9 cellular contexts compared by ENCODE assay signal in genomic region chr20:45771182-45771759, GRCh38. TPM values are rescaled to one million over a fixed set of nuclear protein-coding genes. Genes with fewer than 3 reads are reported as not detected.
A peak's percentile ranks its signal among the peaks of the same experiment; 100 is the strongest.
DNase-seq lines count a peak whose midpoint lies in the region; ATAC-seq lines count a peak whose summit lies in the region.
"Had no signal": no experiment of that assay in that cellular context is flagged by ENCODE, and none has a peak within 500 bp of the region (broad histone marks: within the 10 kb centered on the region; RNA-seq: fewer than 3 reads in every experiment).

No MANE protein-coding gene starts in this region.

- no peak for ATAC-seq in GM21390 (IDR thresholded peaks at IDR 0.05; ENCODE audit: unreplicated experiment)

- H3K4me3 ChIP-seq in NT2/D1 (ENCODE audit: insufficient read length, low read depth) (no peak overlapping the region), mucosa of stomach (ENCODE audit: low read length) (no peak overlapping the region)

- H3K9ac ChIP-seq in NT2/D1 (ENCODE audit: insufficient read length, low read depth) (peak overlapping the region; percentile 24), mucosa of stomach (ENCODE audit: low read length) (peak overlapping the region; percentile 43)

- DNase-seq in COLO829 (ENCODE audit: low spot score) = peak; percentile 88
- peak; percentile 78 for DNase-seq in HT1080 (ENCODE audit: low read depth)
- peak; percentile 93 for DNase-seq in NT2/D1 (ENCODE audit: low read depth, low spot score)
- peak; percentile 42 to 69 (median 64) for DNase-seq in activated CD8-positive, alpha-beta memory T cell treated with anti-CD3 and anti-CD28 coated beads for 48 hours (ENCODE audit: low read depth in 2 of 3, low spot score in 2 of 3)
- peak; percentile 70 for DNase-seq in epidermal melanocyte (ENCODE audit: insufficient read length, low spot score)
- DNase-seq in stimulated activated CD8-positive, alpha-beta memory T cell treated with anti-CD3 and anti-CD28 coated beads, Interleukin-2, amount 100 ng/mL, for 48 hours (ENCODE audit: low read depth in 2 of 2) = peak; percentile 49 to 62

- no peaks in the 10 kb centered on the region for H3K27me3 ChIP-seq in NT2/D1 (ENCODE audit: insufficient read depth, insufficient read length)
- no peaks in the 10 kb centered on the region for H3K27me3 ChIP-seq in mucosa of stomach (ENCODE audit: control insufficient read depth, insufficient read depth, low read length)

- H3K4me1 ChIP-seq in NT2/D1 (ENCODE audit: insufficient read depth, insufficient read length) (peaks cover 5% of the 10 kb centered on the region), mucosa of stomach (ENCODE audit: control insufficient read depth, insufficient read depth, low read length) (peaks cover 28% of the 10 kb centered on the region)

- H3K36me3 ChIP-seq in NT2/D1 (ENCODE audit: insufficient read depth, insufficient read length, low read length) (no peaks in the 10 kb centered on the region), mucosa of stomach (ENCODE audit: control insufficient read depth, insufficient read depth, low read length) (no peaks in the 10 kb centered on the region)

- H3K9me3 ChIP-seq in NT2/D1 (ENCODE audit: insufficient read depth, low read length) (0 out of 2 replicates have a peak, but pooled peaks cover 7% of the 10 kb centered on the region), mucosa of stomach (ENCODE audit: control insufficient read depth, low read length) (no peaks in the 10 kb centered on the region)

RNA-seq across cellular contexts. Expression of gene WFDC3, which starts 20.4 kb away (rescaled TPM):
- total RNA-seq in HT1080 (2014; rRNA removed; shearing (Covaris generic)) = 0.31 and 3.1 TPM in 2 replicates
- 0.90 and 1.5 TPM in 2 replicates for polyA plus RNA-seq in HT1080 (2015; cell fraction: cytosol; rRNA removed)
- 1.3 TPM in 1 of 2 replicates, not detected in the other for polyA plus RNA-seq in HT1080 (2015; cell fraction: nucleus; rRNA removed)

RNA-seq across cellular contexts. Expression of gene DNTTIP1, which starts 20.5 kb away (rescaled TPM):
- total RNA-seq in HT1080 (2014; rRNA removed; shearing (Covaris generic)) = 63.7 and 101 TPM in 2 replicates
- polyA plus RNA-seq in HT1080 (2015; cell fraction: cytosol; rRNA removed) = 99.4 and 108 TPM in 2 replicates
- 73.9 and 79.6 TPM in 2 replicates for polyA plus RNA-seq in HT1080 (2015; cell fraction: nucleus; rRNA removed)

RNA-seq across cellular contexts. Expression of gene UBE2C, which starts 41.2 kb away (rescaled TPM):
- total RNA-seq in HT1080 (2014; rRNA removed; shearing (Covaris generic)) = 287 and 392 TPM in 2 replicates
- polyA plus RNA-seq in HT1080 (2015; cell fraction: cytosol; rRNA removed) = 247 and 291 TPM in 2 replicates
- polyA plus RNA-seq in HT1080 (2015; cell fraction: nucleus; rRNA removed) = 161 and 166 TPM in 2 replicates

RNA-seq across cellular contexts. Expression of gene SPINT4, which starts 49.1 kb away (rescaled TPM):
- total RNA-seq in HT1080 (2014; rRNA removed; shearing (Covaris generic)) = not detected in 2 replicates
- polyA plus RNA-seq in HT1080 (2015; cell fraction: cytosol; rRNA removed) = not detected in 2 replicates
- polyA plus RNA-seq in HT1080 (2015; cell fraction: nucleus; rRNA removed) = not detected in 2 replicates
- polyA plus RNA-seq: adipose tissue had no signal

RNA-seq across cellular contexts. Expression of gene TNNC2, which starts 55.8 kb away (rescaled TPM):
- not detected in 2 replicates for total RNA-seq in HT1080 (2014; rRNA removed; shearing (Covaris generic))
- polyA plus RNA-seq in HT1080 (2015; cell fraction: cytosol; rRNA removed) = not detected in 2 replicates
- polyA plus RNA-seq in HT1080 (2015; cell fraction: nucleus; rRNA removed) = not detected in 2 replicates
